In the genomic region with DNA sequence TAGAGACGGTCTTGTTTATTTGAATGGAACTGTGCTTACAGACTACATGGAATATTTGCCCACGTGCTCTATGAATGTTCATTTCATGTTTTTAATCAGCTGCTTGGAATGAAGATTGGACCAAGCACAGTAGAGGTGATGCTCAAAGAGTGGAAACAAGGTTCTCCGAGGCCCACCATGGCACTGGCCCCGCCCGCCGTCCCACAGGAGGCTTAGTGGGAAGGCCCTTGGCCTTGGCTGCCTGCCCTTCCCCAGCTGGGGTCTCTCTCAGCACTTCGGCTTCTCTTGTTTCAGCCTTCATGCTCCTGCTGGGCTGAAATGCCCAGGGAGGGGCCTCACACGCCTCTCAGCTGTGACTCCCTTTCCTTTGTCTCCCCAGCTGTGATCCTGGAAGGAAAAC, we compare ENCODE assay signal across 16 cellular contexts.
"Had no signal": no experiment of that assay in that cellular context is flagged by ENCODE, and none has a peak within 500 bp of the region (broad histone marks: within the 10 kb centered on the region; RNA-seq: fewer than 3 reads in every experiment).

No MANE protein-coding gene starts in this region.

- DNase-seq: activated CD4-positive, alpha-beta memory T cell treated with anti-CD3 and anti-CD28 coated beads, Interleukin-2, amount 10 ng/mL, durations not matched to agents 7 days and 5 days; activated CD4-positive, alpha-beta T cell treated with anti-CD3 and anti-CD28 coated beads for 48 hours; activated CD4-positive, CD25-positive, alpha-beta regulatory T cell; activated CD8-positive, alpha-beta memory T cell treated with anti-CD3 and anti-CD28 coated beads, Interleukin-2, amount 10 ng/mL, durations not matched to agents 7 days and 5 days; activated naive CD4-positive, alpha-beta T cell treated with Interleukin-2 at 50 U/mL for 16 hours; activated naive CD8-positive, alpha-beta T cell treated with anti-CD3 and anti-CD28 coated beads, Interleukin-2, amount 10 ng/mL, durations not matched to agents 7 days and 5 days; amygdala; body of pancreas; caudate nucleus; dorsolateral prefrontal cortex; foreskin keratinocyte; natural killer cell; sigmoid colon; stimulated activated naive B cell treated with anti-CD40 and anti-IgM and Interleukin-4, amounts not matched to agents 10 μg/mL and 1 μg/mL and 100 μg/mL, for 72 hours; T1000; upper lobe of right lung had no signal
